In genomic region chr15:93587046-93587445, GRCh38 we compare ENCODE assay signal across 16 cellular contexts.
"Had no signal": no experiment of that assay in that cellular context is flagged by ENCODE, and none has a peak within 500 bp of the region (broad histone marks: within the 10 kb centered on the region; RNA-seq: fewer than 3 reads in every experiment).

No MANE protein-coding gene starts in this region.

- H3K4me3 ChIP-seq: coronary artery, lower lobe of right lung, pancreas, upper lobe of right lung had no signal

- H3K36me3 ChIP-seq: brain microvascular endothelial cell, lower lobe of right lung, neutrophil, pancreas, upper lobe of right lung had no signal

- H3K27me3 ChIP-seq: brain microvascular endothelial cell, upper lobe of right lung had no signal

- H3K4me1 ChIP-seq: lower lobe of right lung, pancreas, upper lobe of right lung had no signal

- DNase-seq: activated CD4-positive, alpha-beta T cell treated with anti-CD3 and anti-CD28 coated beads, Interleukin-2, amount 10 ng/mL, durations not matched to agents 24 days and 14 days; activated CD8-positive, alpha-beta T cell treated with anti-CD3 and anti-CD28 coated beads for 36 hours; activated naive CD4-positive, alpha-beta T cell treated with anti-CD3 and anti-CD28 coated beads for 36 hours; activated T-cell treated with anti-CD3 and anti-CD28 coated beads, Interleukin-2, amount 50 U/mL, for 1 hour; anterior cingulate cortex; brain microvascular endothelial cell; erythroblast; head of caudate nucleus; lower lobe of right lung; natural killer cell; pancreas; stimulated activated naive B cell treated with anti-CD40 and anti-IgM and Interleukin-4, amounts not matched to agents 10 μg/mL and 1 μg/mL and 100 μg/mL, for 72 hours; T1000; upper lobe of right lung had no signal

- H3K27ac ChIP-seq: brain microvascular endothelial cell, coronary artery, lower lobe of right lung, neutrophil, pancreas, upper lobe of right lung had no signal

- H3K9me3 ChIP-seq: lower lobe of right lung, neutrophil, pancreas, upper lobe of right lung had no signal
